22 cellular contexts compared by ENCODE assay signal in the genomic region with DNA sequence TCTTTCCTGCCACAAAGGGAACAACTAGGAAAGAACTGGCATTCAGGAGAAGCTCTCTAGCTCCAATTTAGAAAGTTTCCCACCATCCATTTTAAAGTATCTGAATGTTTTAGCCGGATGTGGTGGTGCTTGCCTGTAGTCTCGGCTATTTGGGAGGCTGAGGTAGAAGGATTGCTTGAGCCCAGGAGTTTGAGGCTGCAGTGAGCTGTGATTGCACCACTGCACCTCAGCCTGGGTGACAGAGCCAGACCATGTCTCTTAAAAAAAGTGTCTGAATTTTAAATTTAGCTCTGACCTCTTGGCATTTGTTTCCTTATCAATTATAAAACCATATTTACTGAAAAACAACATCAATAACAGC.
DNase-seq lines count a peak whose midpoint lies in the region; ATAC-seq lines count a peak whose summit lies in the region.
"Had no signal": no experiment of that assay in that cellular context is flagged by ENCODE, and none has a peak within 500 bp of the region (broad histone marks: within the 10 kb centered on the region; RNA-seq: fewer than 3 reads in every experiment).

No MANE protein-coding gene starts in this region.

- no peaks in the 10 kb centered on the region for H3K27me3 Mint-ChIP-seq in activated CD8-positive, alpha-beta memory T cell treated with anti-CD3 and anti-CD28 coated beads, Interleukin-2, amount 10 ng/mL, durations not matched to agents 7 days and 5 days
- no peaks in the 10 kb centered on the region for H3K27me3 Mint-ChIP-seq in activated T-helper 17 cell treated with anti-CD3 and anti-CD28 coated beads, Interleukin-2, amount 50 U/mL, for 72 hours

- H3K4me3 Mint-ChIP-seq in activated CD8-positive, alpha-beta memory T cell treated with anti-CD3 and anti-CD28 coated beads, Interleukin-2, amount 10 ng/mL, durations not matched to agents 7 days and 5 days = peak overlapping the region; percentile 31
- peak overlapping the region; percentile 43 for H3K4me3 Mint-ChIP-seq in activated T-helper 17 cell treated with anti-CD3 and anti-CD28 coated beads, Interleukin-2, amount 50 U/mL, for 72 hours
- H3K4me3 Mint-ChIP-seq: activated T-cell treated with anti-CD3 and anti-CD28 coated beads, Interleukin-2, amount 50 U/mL, for 4 hours; neural progenitor cell had no signal

- H3K23ac ChIP-seq in mesenchymal stem cell (ENCODE audit: low read length in 2 of 2) = no peak overlapping the region

- peaks cover 48% of the 10 kb centered on the region for H3K36me3 Mint-ChIP-seq in activated CD8-positive, alpha-beta memory T cell treated with anti-CD3 and anti-CD28 coated beads, Interleukin-2, amount 10 ng/mL, durations not matched to agents 7 days and 5 days
- peaks cover 43% of the 10 kb centered on the region for H3K36me3 Mint-ChIP-seq in activated T-helper 17 cell treated with anti-CD3 and anti-CD28 coated beads, Interleukin-2, amount 50 U/mL, for 72 hours (ENCODE audit: low read depth)

- no peak overlapping the region for H2AFZ ChIP-seq in mesenchymal stem cell (ENCODE audit: low read depth, low read length)
- H2AFZ ChIP-seq: neural progenitor cell had no signal

- peak; percentile 67 for ATAC-seq in activated CD8-positive, alpha-beta memory T cell treated with anti-CD3 and anti-CD28 coated beads, Interleukin-2, amount 10 ng/mL, durations not matched to agents 7 days and 5 days
- ATAC-seq in GM21529 (IDR thresholded peaks at IDR 0.05; ENCODE audit: unreplicated experiment) (peak; percentile 19), GM21360 (IDR thresholded peaks at IDR 0.05; ENCODE audit: unreplicated experiment) (no peak)
- peak; percentile 57 for ATAC-seq in activated T-helper 17 cell treated with anti-CD3 and anti-CD28 coated beads, Interleukin-2, amount 50 U/mL, for 72 hours (replicated peaks)
- ATAC-seq: gastrocnemius medialis, sciatic nerve, SK-N-SH treated with all-trans-retinoic acid at 6 μM for 48 hours had no signal

- no peak overlapping the region for H2BK15ac ChIP-seq in mesenchymal stem cell (ENCODE audit: low read depth, poor library complexity, severe bottlenecking)

- CTCF ChIA-PET in activated CD8-positive, alpha-beta memory T cell treated with anti-CD3 and anti-CD28 coated beads, Interleukin-2, amount 10 ng/mL, durations not matched to agents 7 days and 5 days (lab: Charles Lee) = interaction anchor here (0.6 to 4.6 kb wide), 10 partner anchors 41 to 239 kb away, joined by 3 to 20 read pairs (median 8); a partner anchor contains a TSS

- H2BK120ac ChIP-seq in mesenchymal stem cell (ENCODE audit: low read depth, low read length) = no peak overlapping the region

- no peak overlapping the region for H3K4ac ChIP-seq in mesenchymal stem cell (ENCODE audit: low read depth in 1 of 2, low read length in 2 of 2)

- DNase-seq in activated CD8-positive, alpha-beta memory T cell treated with anti-CD3 and anti-CD28 coated beads, Interleukin-2, amount 10 ng/mL, durations not matched to agents 7 days and 5 days = peak; percentile 70
- DNase-seq in activated CD8-positive, alpha-beta memory T cell treated with anti-CD3 and anti-CD28 coated beads, Interleukin-2, amount 50 U/mL, for 4 hours = no peak
- peak; percentile 26 for DNase-seq in stimulated activated CD8-positive, alpha-beta memory T cell treated with anti-CD3 and anti-CD28 coated beads, Interleukin-4, amount 100 ng/mL, for 48 hours
- no peak for DNase-seq in mesenchymal stem cell
- no peak for DNase-seq in NCI-H2171 (lab: John Stamatoyannopoulos, UW)
- DNase-seq: activated CD4-positive, CD25-positive, alpha-beta regulatory T cell; activated T-cell treated with anti-CD3 and anti-CD28 coated beads, Interleukin-2, amount 50 U/mL, for 4 hours; esophagus squamous epithelium; gastrocnemius medialis; islet precursor cell; NCI-H1417 treated with DMSO at 0.1 percent for 48 hours; NCI-H524; testis had no signal

- H3K4me3 ChIP-seq in mesenchymal stem cell (ENCODE audit: insufficient read depth in 1 of 2, low read depth in 1 of 2, low read length in 2 of 2) = no peak overlapping the region
- H3K4me3 ChIP-seq: BLaER1 treated with 17β-estradiol and CSF1 and Interleukin-3, amounts not matched to agents 10 nM and 100 nM; esophagus squamous epithelium; gastrocnemius medialis; HAP-1; neural progenitor cell; testis; vagina had no signal

- no peak overlapping the region for H3K9ac ChIP-seq in mesenchymal stem cell (ENCODE audit: low read length)
- H3K9ac ChIP-seq: BLaER1 treated with 17β-estradiol and CSF1 and Interleukin-3, amounts not matched to agents 10 nM and 100 nM; neural progenitor cell had no signal

- H3K9me3 ChIP-seq in mesenchymal stem cell (ENCODE audit: control insufficient read depth, low read length) = no peaks in the 10 kb centered on the region
- H3K9me3 ChIP-seq: BLaER1 treated with 17β-estradiol and CSF1 and Interleukin-3, amounts not matched to agents 10 nM and 100 nM; esophagus squamous epithelium; gastrocnemius medialis; HAP-1; testis; vagina had no signal

- H3K14ac ChIP-seq in mesenchymal stem cell (ENCODE audit: low read length in 2 of 2) = no peak overlapping the region

- H3K36me3 ChIP-seq in mesenchymal stem cell (ENCODE audit: control insufficient read depth in 1 of 2, insufficient read depth in 2 of 2, low read depth in 1 of 2, low read length in 2 of 2) = peaks cover 6 to 47% of the 10 kb centered on the region in 2 experiments
- H3K36me3 ChIP-seq: HAP-1, neural progenitor cell had no signal

- no peak overlapping the region for H2BK5ac ChIP-seq in mesenchymal stem cell (ENCODE audit: low read depth, low read length, poor library complexity, severe bottlenecking)

- no peak overlapping the region for H4K8ac ChIP-seq in mesenchymal stem cell (ENCODE audit: low read length)

- peak overlapping the region; percentile 87 for H3K27ac Mint-ChIP-seq in activated CD8-positive, alpha-beta memory T cell treated with anti-CD3 and anti-CD28 coated beads, Interleukin-2, amount 10 ng/mL, durations not matched to agents 7 days and 5 days
- H3K27ac Mint-ChIP-seq in activated T-helper 17 cell treated with anti-CD3 and anti-CD28 coated beads, Interleukin-2, amount 50 U/mL, for 72 hours = peak overlapping the region; percentile 56
- H3K27ac Mint-ChIP-seq: neural progenitor cell had no signal

- no peak overlapping the region for H2BK12ac ChIP-seq in mesenchymal stem cell (ENCODE audit: low read length in 2 of 2)

- peaks cover 55% of the 10 kb centered on the region for H3K4me1 Mint-ChIP-seq in activated CD8-positive, alpha-beta memory T cell treated with anti-CD3 and anti-CD28 coated beads, Interleukin-2, amount 10 ng/mL, durations not matched to agents 7 days and 5 days
- peaks cover 27% of the 10 kb centered on the region for H3K4me1 Mint-ChIP-seq in activated T-helper 17 cell treated with anti-CD3 and anti-CD28 coated beads, Interleukin-2, amount 50 U/mL, for 72 hours
- H3K4me1 Mint-ChIP-seq: neural progenitor cell had no signal

- no peak overlapping the region for H3K18ac ChIP-seq in mesenchymal stem cell (ENCODE audit: low read depth in 1 of 2, low read length in 2 of 2)

- no peaks in the 10 kb centered on the region for H3K79me1 ChIP-seq in mesenchymal stem cell (replicated peaks; ENCODE audit: low read length, poor library complexity, severe bottlenecking)

- H2AK5ac ChIP-seq in mesenchymal stem cell (ENCODE audit: low read length, severe bottlenecking) = no peak overlapping the region

- no peak overlapping the region for H3K27ac ChIP-seq in mesenchymal stem cell (ENCODE audit: low read length, poor library complexity, severe bottlenecking)
- H3K27ac ChIP-seq: BLaER1 treated with 17β-estradiol and CSF1 and Interleukin-3, amounts not matched to agents 10 nM and 100 nM; esophagus squamous epithelium; gastrocnemius medialis; neural progenitor cell; testis; vagina had no signal

- H3K4me2 ChIP-seq in mesenchymal stem cell (ENCODE audit: low read length, poor library complexity, severe bottlenecking) = no peak overlapping the region
- H3K4me2 ChIP-seq: BLaER1 treated with 17β-estradiol and CSF1 and Interleukin-3, amounts not matched to agents 10 nM and 100 nM; neural progenitor cell had no signal

- H4K91ac ChIP-seq in mesenchymal stem cell (ENCODE audit: low read length) = no peak overlapping the region

- WGBS in mesenchymal stem cell = 100% methylated on average over 2 of the region's 2 CpGs

- no peaks in the 10 kb centered on the region for H3K4me1 ChIP-seq in mesenchymal stem cell (ENCODE audit: control insufficient read depth, insufficient read depth, low read depth, low read length)
- H3K4me1 ChIP-seq: BLaER1 treated with 17β-estradiol and CSF1 and Interleukin-3, amounts not matched to agents 10 nM and 100 nM; esophagus squamous epithelium; gastrocnemius medialis; HAP-1; neural progenitor cell; testis; vagina had no signal

- no peaks in the 10 kb centered on the region for H3K9me3 Mint-ChIP-seq in activated CD8-positive, alpha-beta memory T cell treated with anti-CD3 and anti-CD28 coated beads, Interleukin-2, amount 10 ng/mL, durations not matched to agents 7 days and 5 days (ENCODE audit: low read depth)
- no peaks in the 10 kb centered on the region for H3K9me3 Mint-ChIP-seq in activated T-helper 17 cell treated with anti-CD3 and anti-CD28 coated beads, Interleukin-2, amount 50 U/mL, for 72 hours
- H3K9me3 Mint-ChIP-seq: activated T-cell treated with anti-CD3 and anti-CD28 coated beads, Interleukin-2, amount 50 U/mL, for 4 hours; neural progenitor cell had no signal

- H3K27me3 ChIP-seq in mesenchymal stem cell (ENCODE audit: control insufficient read depth in 1 of 2, insufficient read depth in 1 of 2, low read length in 2 of 2) = no peaks in the 10 kb centered on the region
- H3K27me3 ChIP-seq: BLaER1 treated with 17β-estradiol and CSF1 and Interleukin-3, amounts not matched to agents 10 nM and 100 nM; esophagus squamous epithelium; gastrocnemius medialis; neural progenitor cell; testis; vagina had no signal

Comparison
In these comparisons a context has a peak if more than half of its experiments do, and no peak if none do; other contexts are left out.
1. DNase-seq: peak in activated CD8-positive, alpha-beta memory T cell treated with anti-CD3 and anti-CD28 coated beads, Interleukin-2, amount 10 ng/mL, durations not matched to agents 7 days and 5 days (single experiment) and stimulated activated CD8-positive, alpha-beta memory T cell treated with anti-CD3 and anti-CD28 coated beads, Interleukin-4, amount 100 ng/mL, for 48 hours (single experiment); none in activated CD8-positive, alpha-beta memory T cell treated with anti-CD3 and anti-CD28 coated beads, Interleukin-2, amount 50 U/mL, for 4 hours (single experiment), mesenchymal stem cell (single experiment) and NCI-H2171 (single experiment).